ENCODE assay signal across 29 cellular contexts in the genomic region with DNA sequence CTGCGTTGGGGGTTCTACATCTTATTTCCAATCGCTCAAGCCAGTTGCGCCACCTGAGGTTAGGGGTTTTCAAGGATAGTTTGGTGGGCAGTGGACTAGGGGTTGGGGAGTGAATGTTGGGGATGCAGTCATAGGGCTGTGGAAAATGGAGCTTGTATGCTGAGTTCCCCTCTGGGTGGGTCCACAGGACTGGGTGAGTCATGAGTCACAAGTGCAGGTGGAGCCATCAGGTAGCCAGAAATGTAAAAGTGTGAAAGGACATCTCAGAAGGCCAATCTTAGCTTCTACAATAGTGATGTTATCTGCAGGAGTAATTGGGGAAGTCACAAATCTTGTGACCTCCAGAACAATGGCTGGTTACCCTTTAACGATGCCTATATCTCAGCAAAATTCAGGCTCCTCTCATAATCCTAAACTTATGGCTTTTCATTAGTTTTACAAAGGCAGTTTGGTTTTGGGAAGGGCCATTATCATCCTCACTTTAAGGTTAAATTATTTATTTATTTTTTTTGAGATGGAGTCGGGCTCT.
"Had no signal": no experiment of that assay in that cellular context is flagged by ENCODE, and none has a peak within 500 bp of the region (broad histone marks: within the 10 kb centered on the region; RNA-seq: fewer than 3 reads in every experiment).

No MANE protein-coding gene starts in this region.

- H3K27me3 ChIP-seq: adrenal gland, body of pancreas, breast epithelium, SJCRH30 had no signal

- H3K27ac Mint-ChIP-seq: activated CD4-positive, alpha-beta T cell treated with anti-CD3 and anti-CD28 coated beads for 36 hours; activated CD4-positive, alpha-beta T cell treated with anti-CD3 and anti-CD28 coated beads, Interleukin-2, amount 10 ng/mL, durations not matched to agents 7 days and 5 days; activated CD8-positive, alpha-beta T cell treated with anti-CD3 and anti-CD28 coated beads, Interleukin-2, amount 10 ng/mL, durations not matched to agents 7 days and 5 days; activated naive CD4-positive, alpha-beta T cell treated with anti-CD3 and anti-CD28 coated beads for 36 hours; activated naive CD4-positive, alpha-beta T cell treated with anti-CD3 and anti-CD28 coated beads, Interleukin-2, amount 50 U/mL, for 72 hours; activated T-cell treated with anti-CD3 and anti-CD28 coated beads, Interleukin-2, amount 50 U/mL, for 24 hours; activated T-helper 2 cell treated with anti-CD3 and anti-CD28 coated beads, Interferon-gamma antibody, Interleukin-2, Interleukin-4, amounts not matched to agents 10 μg/mL and 5 μg/mL and 100 μg/mL, durations not matched to agents 14 hours and 24 hours and 36 hours had no signal

- H3K36me3 ChIP-seq: adrenal gland, breast epithelium, SJCRH30 had no signal

- H3K36me3 Mint-ChIP-seq: activated naive CD4-positive, alpha-beta T cell treated with anti-CD3 and anti-CD28 coated beads, Interleukin-2, amount 50 U/mL, for 72 hours had no signal

- H3K9ac ChIP-seq: KMS-11 had no signal

- H3K4me3 Mint-ChIP-seq: activated CD4-positive, alpha-beta T cell treated with anti-CD3 and anti-CD28 coated beads for 36 hours; activated CD4-positive, alpha-beta T cell treated with anti-CD3 and anti-CD28 coated beads, Interleukin-2, amount 10 ng/mL, durations not matched to agents 7 days and 5 days; activated CD8-positive, alpha-beta T cell treated with anti-CD3 and anti-CD28 coated beads, Interleukin-2, amount 10 ng/mL, durations not matched to agents 7 days and 5 days; activated naive CD4-positive, alpha-beta T cell treated with anti-CD3 and anti-CD28 coated beads for 36 hours; activated T-cell treated with anti-CD3 and anti-CD28 coated beads, Interleukin-2, amount 50 U/mL, for 24 hours had no signal

- ATAC-seq: activated CD4-positive, alpha-beta T cell treated with anti-CD3 and anti-CD28 coated beads for 36 hours; activated CD8-positive, alpha-beta T cell treated with anti-CD3 and anti-CD28 coated beads, Interleukin-2, amount 10 ng/mL, durations not matched to agents 7 days and 5 days; activated naive CD4-positive, alpha-beta T cell treated with anti-CD3 and anti-CD28 coated beads, Interleukin-2, amount 50 U/mL, for 72 hours; body of pancreas had no signal

- H3K4me1 Mint-ChIP-seq: activated CD4-positive, alpha-beta T cell treated with anti-CD3 and anti-CD28 coated beads for 36 hours had no signal

- H3K4me3 ChIP-seq: adrenal gland, body of pancreas, breast epithelium, SJCRH30, SK-N-MC had no signal

- DNase-seq: activated CD4-positive, alpha-beta T cell treated with anti-CD3 and anti-CD28 coated beads for 36 hours; activated CD4-positive, alpha-beta T cell treated with anti-CD3 and anti-CD28 coated beads, Interleukin-2, amount 10 ng/mL, durations not matched to agents 7 days and 5 days; activated CD4-positive, alpha-beta T cell treated with anti-CD3 and anti-CD28 coated beads, Interleukin-2, amount 50 U/mL, for 48 hours; activated CD8-positive, alpha-beta T cell treated with anti-CD3 and anti-CD28 coated beads, Interleukin-2, amount 10 ng/mL, durations not matched to agents 7 days and 5 days; activated gamma-delta T cell treated with Interleukin-2 at 50 U/mL for 16 hours; activated naive CD4-positive, alpha-beta T cell treated with anti-CD3 and anti-CD28 coated beads for 36 hours; activated T-cell treated with anti-CD3 and anti-CD28 coated beads, Interleukin-2, amount 50 U/mL, for 24 hours; adrenal gland; body of pancreas; MM.1S; MV-4-11; NCI-H1092 treated with DMSO at 0.1 percent for 48 hours; NCI-H1417; NCI-H146; NCI-H187; NCI-H2029 treated with DMSO at 0.1 percent for 48 hours; NCI-H2107; NCI-H2171; NCI-H510A; NCI-H526; NCI-H748 treated with DMSO at 0.1 percent for 48 hours; SHP77; SJCRH30; T1000 had no signal

- H3K27me3 Mint-ChIP-seq: activated CD4-positive, alpha-beta T cell treated with anti-CD3 and anti-CD28 coated beads for 36 hours; activated CD4-positive, alpha-beta T cell treated with anti-CD3 and anti-CD28 coated beads, Interleukin-2, amount 10 ng/mL, durations not matched to agents 7 days and 5 days; activated T-cell treated with anti-CD3 and anti-CD28 coated beads, Interleukin-2, amount 50 U/mL, for 24 hours had no signal

- H3K4me2 ChIP-seq: KMS-11 had no signal

- H3K9me3 Mint-ChIP-seq: activated CD4-positive, alpha-beta T cell treated with anti-CD3 and anti-CD28 coated beads, Interleukin-2, amount 10 ng/mL, durations not matched to agents 7 days and 5 days; activated naive CD4-positive, alpha-beta T cell treated with anti-CD3 and anti-CD28 coated beads for 36 hours; activated naive CD4-positive, alpha-beta T cell treated with anti-CD3 and anti-CD28 coated beads, Interleukin-2, amount 50 U/mL, for 72 hours; activated T-cell treated with anti-CD3 and anti-CD28 coated beads, Interleukin-2, amount 50 U/mL, for 24 hours; activated T-helper 2 cell treated with anti-CD3 and anti-CD28 coated beads, Interferon-gamma antibody, Interleukin-2, Interleukin-4, amounts not matched to agents 10 μg/mL and 5 μg/mL and 100 μg/mL, durations not matched to agents 14 hours and 24 hours and 36 hours had no signal

- H3K4me1 ChIP-seq: adrenal gland, breast epithelium, SJCRH30 had no signal

- H3K9me3 ChIP-seq: adrenal gland, body of pancreas, breast epithelium, SJCRH30 had no signal

- H3K27ac ChIP-seq: adrenal gland, body of pancreas, breast epithelium, KMS-11, SJCRH30, SK-N-MC had no signal
